ENCODE assay signal across 8 cellular contexts in the genomic region with DNA sequence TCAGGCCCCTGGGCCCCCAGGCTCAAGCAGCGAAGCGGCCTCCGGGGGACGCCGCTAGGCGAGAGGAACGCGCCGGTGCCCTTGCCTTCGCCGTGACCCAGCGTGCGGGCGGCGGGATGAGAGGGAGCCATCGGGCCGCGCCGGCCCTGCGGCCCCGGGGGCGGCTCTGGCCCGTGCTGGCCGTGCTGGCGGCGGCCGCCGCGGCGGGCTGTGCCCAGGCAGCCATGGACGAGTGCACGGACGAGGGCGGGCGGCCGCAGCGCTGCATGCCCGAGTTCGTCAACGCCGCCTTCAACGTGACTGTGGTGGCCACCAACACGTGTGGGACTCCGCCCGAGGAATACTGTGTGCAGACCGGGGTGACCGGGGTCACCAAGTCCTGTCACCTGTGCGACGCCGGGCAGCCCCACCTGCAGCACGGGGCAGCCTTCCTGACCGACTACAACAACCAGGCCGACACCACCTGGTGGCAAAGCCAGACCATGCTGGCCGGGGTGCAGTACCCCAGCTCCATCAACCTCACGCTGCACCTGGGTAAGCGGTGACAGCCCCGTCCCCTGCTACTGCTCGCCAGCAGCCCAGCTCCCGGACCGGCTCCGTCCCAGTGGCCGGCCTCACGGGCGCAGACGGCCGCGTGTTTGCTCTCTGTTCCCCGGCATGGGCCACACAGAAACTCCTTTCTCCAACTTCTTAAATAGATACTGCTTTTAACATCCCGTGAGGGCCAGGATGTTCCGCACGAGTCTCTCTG. TPM values are rescaled to one million over a fixed set of nuclear protein-coding genes. Genes with fewer than 3 reads are reported as not detected.
DNase-seq lines count a peak whose midpoint lies in the region; ATAC-seq and TF ChIP-seq lines count a peak whose summit lies in the region.

No MANE protein-coding gene starts in this region.

- no peaks in the 10 kb centered on the region for H3K36me3 ChIP-seq in endocrine pancreas (ENCODE audit: control insufficient read depth, insufficient read depth, low read length)
- no peaks in the 10 kb centered on the region for H3K36me3 ChIP-seq in mucosa of descending colon (ENCODE audit: low read depth)
- H3K36me3 ChIP-seq in thoracic aorta: no peaks in the 10 kb centered on the region

- H3K4me1 ChIP-seq in endocrine pancreas (ENCODE audit: control insufficient read depth, insufficient read depth, low read length) (peaks cover 12% of the 10 kb centered on the region), mucosa of descending colon (ENCODE audit: low read depth) (peaks cover 6% of the 10 kb centered on the region), thoracic aorta (ENCODE audit: control insufficient read depth in 1 of 2, low read depth in 2 of 2) (peaks cover 30 to 46% of the 10 kb centered on the region in 2 donors)

- DNase-seq in AG04450 (ENCODE audit: low read depth, low spot score) (no peak), NCI-H1694 (lab: John Stamatoyannopoulos, UW) (peak; percentile 38), WTC11 (ENCODE audit: low spot score) (peak; percentile 87), mucosa of descending colon (peak; percentile 78 to 83 (median 82)), thoracic aorta (ENCODE audit: low spot score) (no peak)

- intact Hi-C loops in mucosa of descending colon (cut with DNase I, micrococcal nuclease): no loop called here

- TF ChIP-seq CTCF in AG04450 (IDR thresholded peaks at IDR 0.05; ENCODE audit: low read depth, low read length) (peak; percentile 49), WTC11 (IDR thresholded peaks at IDR 0.05) (no peak), mucosa of descending colon (IDR thresholded peaks at IDR 0.05) (peak; percentile 23), thoracic aorta (IDR thresholded peaks at IDR 0.05) (peak; percentile 41)

- peak overlapping the region; percentile 88 for H3K4me3 ChIP-seq in AG04450 (ENCODE audit: low read depth, low read length)
- H3K4me3 ChIP-seq in endocrine pancreas (ENCODE audit: control insufficient read depth, insufficient read depth, low read length): peak overlapping the region; percentile 89
- H3K4me3 ChIP-seq in mucosa of descending colon: peak overlapping the region; percentile 50
- peak overlapping the region; percentile 90 for H3K4me3 ChIP-seq in thoracic aorta

- H3K27me3 Mint-ChIP-seq in WTC11 (ENCODE audit: low read depth): peaks cover 9% of the 10 kb centered on the region

- H3K27ac ChIP-seq in AG04450 (ENCODE audit: low read depth, low read length): peak overlapping the region; percentile 77
- peak overlapping the region; percentile 100 for H3K27ac ChIP-seq in thoracic aorta

- H3K4me3 Mint-ChIP-seq in WTC11: peak overlapping the region; percentile 92

- H3K9me3 ChIP-seq in AG04450 (ENCODE audit: control insufficient read depth, insufficient read depth, low read length) (peaks cover 4% of the 10 kb centered on the region; the same call in 1 of the 2 replicates), endocrine pancreas (ENCODE audit: control insufficient read depth, low read length) (no peaks in the 10 kb centered on the region), mucosa of descending colon (no peaks in the 10 kb centered on the region), thoracic aorta (no peaks in the 10 kb centered on the region)

- peaks cover 62% of the 10 kb centered on the region for H3K4me1 Mint-ChIP-seq in WTC11

- H3K9me3 Mint-ChIP-seq in WTC11: no peaks in the 10 kb centered on the region

- peak overlapping the region; percentile 15; the same call in 1 of the 2 replicates for H3K27ac Mint-ChIP-seq in WTC11

- no peaks in the 10 kb centered on the region for H3K27me3 ChIP-seq in AG04450 (ENCODE audit: control insufficient read depth, insufficient read depth, low read length)
- no peaks in the 10 kb centered on the region for H3K27me3 ChIP-seq in endocrine pancreas (ENCODE audit: control insufficient read depth, insufficient read depth, low read length)
- H3K27me3 ChIP-seq in thoracic aorta (replicated peaks; ENCODE audit: insufficient read depth): no peaks in the 10 kb centered on the region

- H3K36me3 Mint-ChIP-seq in WTC11: no peaks in the 10 kb centered on the region

- POLR2A ChIA-PET in AG04450 (lab: Yijun Ruan, JAX): interaction anchor here (1.0 kb wide), 1 partner anchor 61 kb away, joined by 5 read pairs; no protein-coding TSS in a partner anchor
- POLR2A ChIA-PET in WTC11 (lab: Charles Lee): interaction anchor here (1.0 kb wide), 1 partner anchor 143 kb away, joined by 3 read pairs; no protein-coding TSS in a partner anchor

- peak overlapping the region; percentile 96 for H3K9ac ChIP-seq in endocrine pancreas (ENCODE audit: control insufficient read depth, insufficient read depth, low read length)

- ATAC-seq in GM18508 (IDR thresholded peaks at IDR 0.05; ENCODE audit: insufficient read depth, unreplicated experiment) (peak; percentile 54), HG02885 (IDR thresholded peaks at IDR 0.05; ENCODE audit: poor library complexity, unreplicated experiment) (peak; percentile 63), WTC11 (peak; percentile 72), mucosa of descending colon (peak; percentile 86), thoracic aorta (ENCODE audit: insufficient number of reproducible peaks, low FRiP score, low read depth) (peak; percentile 4)

- CTCF ChIA-PET in AG04450 (lab: Charles Lee) (interaction anchor here (1.8 kb wide), 1 partner anchor 257 kb away, joined by 4 read pairs; no protein-coding TSS in a partner anchor), WTC11 (lab: Charles Lee) (interaction anchor here (1.0 to 1.1 kb wide), 5 partner anchors 13 to 111 kb away, joined by 3 to 14 read pairs (median 3); no protein-coding TSS in a partner anchor)

TF ChIP-seq in WTC11, 78 proteins besides CTCF, POLR2A, EP300 and RAD21 (continues in another document):
- TF ChIP-seq CBFB (CRISPR knock-in tag; IDR thresholded peaks at IDR 0.05; ENCODE audit: low read depth): 0 out of 2 replicates have a peak, but pooled peaks have one; percentile 2
- TF ChIP-seq TP53 (CRISPR knock-in tag; IDR thresholded peaks at IDR 0.05): peak; percentile 55; the same call in 1 of the 2 replicates
- TF ChIP-seq, protein P1, sequence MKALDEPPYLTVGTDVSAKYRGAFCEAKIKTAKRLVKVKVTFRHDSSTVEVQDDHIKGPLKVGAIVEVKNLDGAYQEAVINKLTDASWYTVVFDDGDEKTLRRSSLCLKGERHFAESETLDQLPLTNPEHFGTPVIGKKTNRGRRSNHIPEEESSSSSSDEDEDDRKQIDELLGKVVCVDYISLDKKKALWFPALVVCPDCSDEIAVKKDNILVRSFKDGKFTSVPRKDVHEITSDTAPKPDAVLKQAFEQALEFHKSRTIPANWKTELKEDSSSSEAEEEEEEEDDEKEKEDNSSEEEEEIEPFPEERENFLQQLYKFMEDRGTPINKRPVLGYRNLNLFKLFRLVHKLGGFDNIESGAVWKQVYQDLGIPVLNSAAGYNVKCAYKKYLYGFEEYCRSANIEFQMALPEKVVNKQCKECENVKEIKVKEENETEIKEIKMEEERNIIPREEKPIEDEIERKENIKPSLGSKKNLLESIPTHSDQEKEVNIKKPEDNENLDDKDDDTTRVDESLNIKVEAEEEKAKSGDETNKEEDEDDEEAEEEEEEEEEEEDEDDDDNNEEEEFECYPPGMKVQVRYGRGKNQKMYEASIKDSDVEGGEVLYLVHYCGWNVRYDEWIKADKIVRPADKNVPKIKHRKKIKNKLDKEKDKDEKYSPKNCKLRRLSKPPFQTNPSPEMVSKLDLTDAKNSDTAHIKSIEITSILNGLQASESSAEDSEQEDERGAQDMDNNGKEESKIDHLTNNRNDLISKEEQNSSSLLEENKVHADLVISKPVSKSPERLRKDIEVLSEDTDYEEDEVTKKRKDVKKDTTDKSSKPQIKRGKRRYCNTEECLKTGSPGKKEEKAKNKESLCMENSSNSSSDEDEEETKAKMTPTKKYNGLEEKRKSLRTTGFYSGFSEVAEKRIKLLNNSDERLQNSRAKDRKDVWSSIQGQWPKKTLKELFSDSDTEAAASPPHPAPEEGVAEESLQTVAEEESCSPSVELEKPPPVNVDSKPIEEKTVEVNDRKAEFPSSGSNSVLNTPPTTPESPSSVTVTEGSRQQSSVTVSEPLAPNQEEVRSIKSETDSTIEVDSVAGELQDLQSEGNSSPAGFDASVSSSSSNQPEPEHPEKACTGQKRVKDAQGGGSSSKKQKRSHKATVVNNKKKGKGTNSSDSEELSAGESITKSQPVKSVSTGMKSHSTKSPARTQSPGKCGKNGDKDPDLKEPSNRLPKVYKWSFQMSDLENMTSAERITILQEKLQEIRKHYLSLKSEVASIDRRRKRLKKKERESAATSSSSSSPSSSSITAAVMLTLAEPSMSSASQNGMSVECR (CRISPR knock-in tag; IDR thresholded peaks at IDR 0.05; ENCODE audit: borderline replicate concordance): peak; percentile 67
- TF ChIP-seq, protein P2, sequence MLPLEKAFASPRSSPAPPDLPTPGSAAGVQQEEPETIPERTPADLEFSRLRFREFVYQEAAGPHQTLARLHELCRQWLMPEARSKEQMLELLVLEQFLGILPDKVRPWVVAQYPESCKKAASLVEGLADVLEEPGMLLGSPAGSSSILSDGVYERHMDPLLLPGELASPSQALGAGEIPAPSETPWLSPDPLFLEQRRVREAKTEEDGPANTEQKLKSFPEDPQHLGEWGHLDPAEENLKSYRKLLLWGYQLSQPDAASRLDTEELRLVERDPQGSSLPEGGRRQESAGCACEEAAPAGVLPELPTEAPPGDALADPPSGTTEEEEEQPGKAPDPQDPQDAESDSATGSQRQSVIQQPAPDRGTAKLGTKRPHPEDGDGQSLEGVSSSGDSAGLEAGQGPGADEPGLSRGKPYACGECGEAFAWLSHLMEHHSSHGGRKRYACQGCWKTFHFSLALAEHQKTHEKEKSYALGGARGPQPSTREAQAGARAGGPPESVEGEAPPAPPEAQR (CRISPR knock-in tag; IDR thresholded peaks at IDR 0.05): no peak
- TF ChIP-seq KAT7 (CRISPR knock-in tag; IDR thresholded peaks at IDR 0.05; ENCODE audit: borderline replicate concordance): peak; percentile 70; the same call in 1 of the 2 replicates
- TF ChIP-seq ZNF121 (CRISPR knock-in tag; IDR thresholded peaks at IDR 0.05): peak; percentile 99
- 0 out of 2 replicates have a peak, but pooled peaks have one; percentile 7 for TF ChIP-seq NFYB (CRISPR knock-in tag; conservative IDR thresholded peaks at IDR 0.05; ENCODE audit: low read depth)

RNA-seq across cellular contexts. Expression of a gene that starts 0.6 kb away (rescaled TPM):
- 322 and 348 TPM in 2 replicates for polyA plus RNA-seq in AG04450 (2011; rRNA removed)
- 336 and 427 TPM in 2 replicates for polyA minus RNA-seq in AG04450 (2011; rRNA and poly(A)+ RNA removed)
- total RNA-seq in WTC11 (2021): 133 to 162 TPM (median 135 TPM) in 3 replicates
- 100 to 1,000 TPM in 1 of 3 donors, 10 to 100 TPM in 2; 22.5 to 137 (median 46.7) TPM for total RNA-seq in mucosa of descending colon
- total RNA-seq in thoracic aorta: 100 to 1,000 TPM; 273 to 362 TPM

Comparison
In these comparisons a context has a peak if more than half of its experiments do, and no peak if none do; other contexts are left out.
1. DNase-seq: peak in NCI-H1694 (single experiment), WTC11 (single experiment) and mucosa of descending colon (3 of 3); none in AG04450 (single experiment) and thoracic aorta (single experiment).
2. ATAC-seq: peak in every context shown above with its lines; median percentile 86 in mucosa of descending colon; 72 in WTC11; 63 in HG02885; 54 in GM18508; 4 in thoracic aorta.
3. Peak in every context shown above with its lines, with median percentiles within 50 percentile points of each other: H3K4me3 ChIP-seq.